In genomic region chr13:107251321-107251720, GRCh38 we compare ENCODE assay signal across 22 cellular contexts.
"Had no signal": no experiment of that assay in that cellular context is flagged by ENCODE, and none has a peak within 500 bp of the region (broad histone marks: within the 10 kb centered on the region; RNA-seq: fewer than 3 reads in every experiment).

No MANE protein-coding gene starts in this region.

- H3K4me3 ChIP-seq: left lung, mucosa of descending colon, stomach, uterus had no signal

- H3K4me1 ChIP-seq: left lung, stomach, uterus had no signal

- ATAC-seq: left lung, mucosa of descending colon, sciatic nerve had no signal

- DNase-seq: activated CD4-positive, alpha-beta memory T cell treated with anti-CD3 and anti-CD28 coated beads for 36 hours; activated CD4-positive, alpha-beta T cell treated with anti-CD3 and anti-CD28 coated beads for 4 hours; activated CD4-positive, CD25-positive, alpha-beta regulatory T cell; activated naive CD4-positive, alpha-beta T cell treated with anti-CD3 and anti-CD28 coated beads, Interleukin-2, amount 10 ng/mL, durations not matched to agents 7 days and 5 days; activated T-cell treated with anti-CD3 and anti-CD28 coated beads, Interleukin-2, amount 50 U/mL, for 48 hours; brain microvascular endothelial cell; effector CD4-positive, alpha-beta T cell; foreskin fibroblast; left lung; mucosa of descending colon; occipital lobe; small intestine; stimulated activated CD4-positive, alpha-beta T cell treated with anti-CD3 and anti-CD28 coated beads, Interleukin-15, amount 100 ng/mL, for 24 hours; stomach; trophoblast cell; uterus had no signal

- H3K27me3 Mint-ChIP-seq: activated CD4-positive, alpha-beta memory T cell treated with anti-CD3 and anti-CD28 coated beads for 36 hours; activated naive CD4-positive, alpha-beta T cell treated with anti-CD3 and anti-CD28 coated beads, Interleukin-2, amount 10 ng/mL, durations not matched to agents 7 days and 5 days; dendritic cell treated with granulocyte-macrophage colony-stimulating factor and Interleukin-4, amounts not matched to agents 40 ng/mL and 50 ng/mL, for 4 days; stimulated activated memory B cell treated with anti-CD40 and anti-IgM and Interleukin-4, amounts not matched to agents 10 μg/mL and 1 μg/mL and 100 μg/mL, for 72 hours had no signal

- H3K36me3 Mint-ChIP-seq: activated CD4-positive, alpha-beta memory T cell treated with anti-CD3 and anti-CD28 coated beads for 36 hours; activated naive CD4-positive, alpha-beta T cell treated with anti-CD3 and anti-CD28 coated beads, Interleukin-2, amount 10 ng/mL, durations not matched to agents 7 days and 5 days; stimulated activated memory B cell treated with anti-CD40 and anti-IgM and Interleukin-4, amounts not matched to agents 10 μg/mL and 1 μg/mL and 100 μg/mL, for 72 hours had no signal

- H3K9me3 ChIP-seq: left lung, mucosa of descending colon, stomach, uterus had no signal

- H3K4me3 Mint-ChIP-seq: activated CD4-positive, alpha-beta memory T cell treated with anti-CD3 and anti-CD28 coated beads for 36 hours; activated naive CD4-positive, alpha-beta T cell treated with anti-CD3 and anti-CD28 coated beads, Interleukin-2, amount 10 ng/mL, durations not matched to agents 7 days and 5 days; dendritic cell treated with granulocyte-macrophage colony-stimulating factor and Interleukin-4, amounts not matched to agents 40 ng/mL and 50 ng/mL, for 4 days; nephron progenitor cell; stimulated activated memory B cell treated with anti-CD40 and anti-IgM and Interleukin-4, amounts not matched to agents 10 μg/mL and 1 μg/mL and 100 μg/mL, for 72 hours; T-helper 1 cell treated with Interleukin-12 subunit alpha and Interleukin-12 subunit beta and Interleukin-4 antibody, amounts not matched to agents 30 μg/mL and 1 μg/mL, for 36 hours had no signal

- H3K27ac Mint-ChIP-seq: activated CD4-positive, alpha-beta memory T cell treated with anti-CD3 and anti-CD28 coated beads for 36 hours; activated naive CD4-positive, alpha-beta T cell treated with anti-CD3 and anti-CD28 coated beads, Interleukin-2, amount 10 ng/mL, durations not matched to agents 7 days and 5 days; dendritic cell treated with granulocyte-macrophage colony-stimulating factor and Interleukin-4, amounts not matched to agents 40 ng/mL and 50 ng/mL, for 4 days; nephron progenitor cell; stimulated activated memory B cell treated with anti-CD40 and anti-IgM and Interleukin-4, amounts not matched to agents 10 μg/mL and 1 μg/mL and 100 μg/mL, for 72 hours; T-helper 1 cell treated with Interleukin-12 subunit alpha and Interleukin-12 subunit beta and Interleukin-4 antibody, amounts not matched to agents 30 μg/mL and 1 μg/mL, for 36 hours had no signal

- FAIRE-seq: endometrium, small intestine had no signal

- H3K36me3 ChIP-seq: brain microvascular endothelial cell, left lung, stomach, uterus had no signal

- H3K4me1 Mint-ChIP-seq: activated naive CD4-positive, alpha-beta T cell treated with anti-CD3 and anti-CD28 coated beads, Interleukin-2, amount 10 ng/mL, durations not matched to agents 7 days and 5 days; stimulated activated memory B cell treated with anti-CD40 and anti-IgM and Interleukin-4, amounts not matched to agents 10 μg/mL and 1 μg/mL and 100 μg/mL, for 72 hours had no signal

- H3K27me3 ChIP-seq: brain microvascular endothelial cell, left lung, stomach, uterus had no signal

- H3K9me3 Mint-ChIP-seq: activated CD4-positive, alpha-beta memory T cell treated with anti-CD3 and anti-CD28 coated beads for 36 hours; activated naive CD4-positive, alpha-beta T cell treated with anti-CD3 and anti-CD28 coated beads, Interleukin-2, amount 10 ng/mL, durations not matched to agents 7 days and 5 days; dendritic cell treated with granulocyte-macrophage colony-stimulating factor and Interleukin-4, amounts not matched to agents 40 ng/mL and 50 ng/mL, for 4 days; nephron progenitor cell; stimulated activated memory B cell treated with anti-CD40 and anti-IgM and Interleukin-4, amounts not matched to agents 10 μg/mL and 1 μg/mL and 100 μg/mL, for 72 hours; T-helper 1 cell treated with Interleukin-12 subunit alpha and Interleukin-12 subunit beta and Interleukin-4 antibody, amounts not matched to agents 30 μg/mL and 1 μg/mL, for 36 hours had no signal

- H3K27ac ChIP-seq: brain microvascular endothelial cell, left lung, stomach, uterus had no signal
